1 cellular context compared by ENCODE assay signal in the genomic region with DNA sequence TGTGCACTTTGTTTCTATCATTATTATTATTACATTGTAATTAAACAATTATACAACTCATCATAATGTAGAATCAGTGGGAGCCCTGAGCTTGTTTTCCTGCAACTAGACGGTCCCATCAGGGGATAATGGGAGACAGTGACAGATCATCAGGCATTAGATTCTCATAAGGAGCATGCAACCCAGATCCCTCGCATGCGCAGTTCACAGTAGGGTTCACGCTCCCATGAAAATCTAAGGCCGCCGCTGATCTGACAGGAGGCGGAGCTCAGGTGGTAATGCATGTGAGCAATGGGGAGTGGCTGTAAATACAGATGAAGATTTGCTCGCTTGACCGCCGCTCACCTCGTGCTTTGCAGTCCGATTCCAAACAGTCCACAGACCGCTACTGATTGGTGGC. TPM values are rescaled to one million over a fixed set of nuclear protein-coding genes. Genes with fewer than 3 reads are reported as not detected.
"Had no signal": no experiment of that assay in that cellular context is flagged by ENCODE, and none has a peak within 500 bp of the region (broad histone marks: within the 10 kb centered on the region; RNA-seq: fewer than 3 reads in every experiment).

No MANE protein-coding gene starts in this region.

RNA-seq across cellular contexts. Expression of a gene that starts 49.1 kb away (rescaled TPM):
- total RNA-seq: IMR-90 had no signal
